ENCODE assay signal across 20 cellular contexts in the genomic region with DNA sequence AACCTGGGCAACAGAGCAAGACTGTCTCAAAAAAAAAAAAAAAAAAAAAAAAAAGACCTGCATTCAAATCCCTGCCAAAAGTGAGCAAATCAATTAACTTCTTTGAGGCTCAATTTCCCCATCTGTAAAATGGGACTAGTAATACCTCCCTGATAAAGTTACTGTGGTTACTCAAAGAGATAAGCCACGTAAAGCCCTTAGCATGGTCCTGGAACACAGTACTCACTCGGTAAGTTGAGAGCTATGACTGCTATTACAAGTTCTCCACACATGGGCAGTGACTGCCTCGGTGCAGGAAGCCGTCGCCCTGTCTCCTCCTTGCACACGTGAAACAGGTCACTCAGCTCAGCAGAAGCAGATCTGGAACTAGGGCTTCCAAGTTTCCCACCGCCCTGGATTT. TPM values are rescaled to one million over a fixed set of nuclear protein-coding genes. Genes with fewer than 3 reads are reported as not detected.
DNase-seq lines count a peak whose midpoint lies in the region; ATAC-seq, FAIRE-seq and TF ChIP-seq lines count a peak whose summit lies in the region.
"Had no signal": no experiment of that assay in that cellular context is flagged by ENCODE, and none has a peak within 500 bp of the region (broad histone marks: within the 10 kb centered on the region; RNA-seq: fewer than 3 reads in every experiment).

No MANE protein-coding gene starts in this region.

- CTCF ChIA-PET in A549 (lab: Yijun Ruan, JAX) (interaction anchor here (1.5 kb wide), 1 partner anchor 26 kb away, joined by 7 read pairs; no protein-coding TSS in a partner anchor), T-cell (lab: Charles Lee) (interaction anchor here in 1 of 2 donors (1.1 kb wide), 1 partner anchor 37 kb away, joined by 9 read pairs; no protein-coding TSS in a partner anchor)
- CTCF ChIA-PET in CD4-positive, alpha-beta T cell (lab: Charles Lee), result interaction anchor here (0.7 to 1.3 kb wide), 2 partner anchors 9 to 18 kb away, joined by 4 read pairs; no protein-coding TSS in a partner anchor

- no peak overlapping the region for H2AFZ ChIP-seq in mesenchymal stem cell (ENCODE audit: low read depth, low read length)

- no peak overlapping the region for H3K4ac ChIP-seq in mesenchymal stem cell (ENCODE audit: low read depth in 1 of 2, low read length in 2 of 2)

- no peak overlapping the region for H2AK5ac ChIP-seq in mesenchymal stem cell (ENCODE audit: low read length, severe bottlenecking)

- FAIRE-seq in A549 (lab: Jason Lieb, UNC), result no peak

- H3K4me1 ChIP-seq in A549 (peaks cover 72% of the 10 kb centered on the region), mesenchymal stem cell (ENCODE audit: control insufficient read depth, insufficient read depth, low read depth, low read length) (peaks cover 20% of the 10 kb centered on the region), vagina (peaks cover 55% of the 10 kb centered on the region)

- H3K4me2 ChIP-seq in A549 (no peak overlapping the region), mesenchymal stem cell (ENCODE audit: low read length, poor library complexity, severe bottlenecking) (no peak overlapping the region)
- H3K4me2 ChIP-seq: KMS-11 had no signal

- intact Hi-C loops in CD4-positive, alpha-beta T cell (cut with DNase I, micrococcal nuclease), result no loop called here
- intact Hi-C loops in vagina (cut with DNase I), result no loop called here

- H3K27ac Mint-ChIP-seq in CD4-positive, alpha-beta T cell, result peak overlapping the region; percentile 63
- peak overlapping the region; percentile 25 to 59 for H3K27ac Mint-ChIP-seq in T-cell

- no peak overlapping the region for H4K8ac ChIP-seq in mesenchymal stem cell (ENCODE audit: low read length)

- H3K36me3 Mint-ChIP-seq in CD4-positive, alpha-beta T cell (ENCODE audit: low read depth), result no peaks in the 10 kb centered on the region
- no peaks in the 10 kb centered on the region for H3K36me3 Mint-ChIP-seq in T-cell
- H3K36me3 Mint-ChIP-seq: naive B cell had no signal

- ATAC-seq in A549 (no peak), T-cell (replicated peaks in 1 of 4) (peak; percentile 64 to 71 (median 66)), HG03039 (IDR thresholded peaks at IDR 0.05; ENCODE audit: unreplicated experiment) (no peak)
- ATAC-seq in CD4-positive, alpha-beta T cell (ENCODE audit: poor library complexity), result peak; percentile 51
- ATAC-seq: body of pancreas had no signal

- peaks cover 63% of the 10 kb centered on the region for H3K4me1 Mint-ChIP-seq in CD4-positive, alpha-beta T cell (ENCODE audit: low read depth)
- H3K4me1 Mint-ChIP-seq in T-cell, result peaks cover 62 to 74% (median 67%) of the 10 kb centered on the region in 3 donors

- H2BK120ac ChIP-seq in mesenchymal stem cell (ENCODE audit: low read depth, low read length), result no peak overlapping the region

- no peak overlapping the region for H2BK15ac ChIP-seq in mesenchymal stem cell (ENCODE audit: low read depth, poor library complexity, severe bottlenecking)

- no peaks in the 10 kb centered on the region for H3K36me3 ChIP-seq in mesenchymal stem cell (ENCODE audit: control insufficient read depth in 1 of 2, insufficient read depth in 2 of 2, low read depth in 1 of 2, low read length in 2 of 2)
- H3K36me3 ChIP-seq in vagina, result no peaks in the 10 kb centered on the region
- H3K36me3 ChIP-seq: sigmoid colon, upper lobe of left lung had no signal

- H3K9ac ChIP-seq in mesenchymal stem cell (ENCODE audit: low read length), result no peak overlapping the region
- H3K9ac ChIP-seq: KMS-11 had no signal

- WGBS in A549 (ENCODE audit: missing lambda C conversion rate), result 91% methylated on average over 7 of the region's 7 CpGs
- WGBS in mesenchymal stem cell, result 93% methylated on average over 6 of the region's 7 CpGs

- H3K18ac ChIP-seq in mesenchymal stem cell (ENCODE audit: low read depth in 1 of 2, low read length in 2 of 2), result no peak overlapping the region

- no peak for TF ChIP-seq RAD21 in A549 (conservative IDR thresholded peaks at IDR 0.05 in 1 of 2, IDR thresholded peaks at IDR 0.05 in 1 of 2)

- no peak for TF ChIP-seq CTCF in A549 (IDR thresholded peaks at IDR 0.05)
- TF ChIP-seq CTCF in CD4-positive, alpha-beta T cell (IDR thresholded peaks at IDR 0.05), result no peak
- TF ChIP-seq CTCF in vagina (IDR thresholded peaks at IDR 0.05), result no peak

- no peak for TF ChIP-seq POLR2A in A549 (IDR thresholded peaks at IDR 0.05; ENCODE audit: low read length)
- no peak for TF ChIP-seq POLR2A in vagina (IDR thresholded peaks at IDR 0.05)

- no peak overlapping the region for H2BK5ac ChIP-seq in mesenchymal stem cell (ENCODE audit: low read depth, low read length, poor library complexity, severe bottlenecking)

- no peaks in the 10 kb centered on the region for H3K27me3 ChIP-seq in CD4-positive, alpha-beta T cell (ENCODE audit: control insufficient read depth, insufficient read depth, low read length)
- H3K27me3 ChIP-seq in mesenchymal stem cell (ENCODE audit: control insufficient read depth in 1 of 2, insufficient read depth in 1 of 2, low read length in 2 of 2) (no peaks in the 10 kb centered on the region), vagina (no peaks in the 10 kb centered on the region)
- H3K27me3 ChIP-seq: body of pancreas, sigmoid colon, upper lobe of left lung had no signal

- TF ChIP-seq EP300 in A549 (IDR thresholded peaks at IDR 0.05), result no peak

- no peaks in the 10 kb centered on the region for H3K9me3 ChIP-seq in A549
- H3K9me3 ChIP-seq in CD4-positive, alpha-beta T cell (ENCODE audit: control insufficient read depth, low read length), result no peaks in the 10 kb centered on the region
- H3K9me3 ChIP-seq in mesenchymal stem cell (ENCODE audit: control insufficient read depth, low read length), result no peaks in the 10 kb centered on the region
- no peaks in the 10 kb centered on the region for H3K9me3 ChIP-seq in vagina
- H3K9me3 ChIP-seq: body of pancreas, sigmoid colon, upper lobe of left lung had no signal

- H3K27me3 Mint-ChIP-seq in CD4-positive, alpha-beta T cell, result no peaks in the 10 kb centered on the region
- no peaks in the 10 kb centered on the region for H3K27me3 Mint-ChIP-seq in T-cell
- H3K27me3 Mint-ChIP-seq: naive B cell had no signal

- H2BK12ac ChIP-seq in mesenchymal stem cell (ENCODE audit: low read length in 2 of 2), result peak overlapping the region; percentile 49 to 50

- POLR2A ChIA-PET in A549 (lab: Yijun Ruan, JAX) (interaction anchor here (3.6 kb wide), 1 partner anchor 14 kb away, joined by 10 read pairs; no protein-coding TSS in a partner anchor), T-cell (lab: Charles Lee) (interaction anchor here (0.6 kb wide), 3 partner anchors 9 to 20 kb away, joined by 3 to 5 read pairs (median 4); no protein-coding TSS in a partner anchor)
- POLR2A ChIA-PET in CD4-positive, alpha-beta T cell (lab: Charles Lee), result interaction anchor here (0.6 to 1.7 kb wide), 5 partner anchors 9 to 231 kb away, joined by 3 to 8 read pairs (median 5); no protein-coding TSS in a partner anchor

- H3K4me3 ChIP-seq in A549 (no peak overlapping the region), mesenchymal stem cell (ENCODE audit: insufficient read depth in 1 of 2, low read depth in 1 of 2, low read length in 2 of 2) (no peak overlapping the region), vagina (no peak overlapping the region)
- H3K4me3 ChIP-seq: body of pancreas, sigmoid colon, SK-N-MC, upper lobe of left lung had no signal

- H4K91ac ChIP-seq in mesenchymal stem cell (ENCODE audit: low read length), result no peak overlapping the region

- peak overlapping the region in 1 of 2 experiments; percentile 61 for H3K14ac ChIP-seq in mesenchymal stem cell (ENCODE audit: low read length in 2 of 2)

- no peaks in the 10 kb centered on the region for H3K79me1 ChIP-seq in mesenchymal stem cell (replicated peaks; ENCODE audit: low read length, poor library complexity, severe bottlenecking)

- peak overlapping the region; percentile 1 for H3K4me3 Mint-ChIP-seq in CD4-positive, alpha-beta T cell
- H3K4me3 Mint-ChIP-seq in T-cell, result no peak overlapping the region

- no peak for DNase-seq in A549 (ENCODE audit: low read depth in 1 of 2, low spot score in 1 of 2)
- DNase-seq in CD4-positive, alpha-beta T cell, result no peak
- no peak for DNase-seq in T-cell
- DNase-seq in mesenchymal stem cell, result no peak
- no peak for DNase-seq in vagina (ENCODE audit: extremely low spot score in 2 of 2)
- DNase-seq in substantia nigra (lab: John Stamatoyannopoulos, UW), result no peak
- DNase-seq: activated naive CD4-positive, alpha-beta T cell treated with Interleukin-2 at 50 U/mL for 16 hours; body of pancreas; COR-L47; effector memory CD4-positive, alpha-beta T cell; mesendoderm; naive B cell; NCI-H1048; NCI-H1930; NCI-H226; sigmoid colon; upper lobe of left lung had no signal

- H3K9me3 Mint-ChIP-seq in CD4-positive, alpha-beta T cell, result no peaks in the 10 kb centered on the region
- H3K9me3 Mint-ChIP-seq in T-cell, result no peaks in the 10 kb centered on the region
- H3K9me3 Mint-ChIP-seq: naive B cell had no signal

- H3K27ac ChIP-seq in A549 (peak overlapping the region; percentile 51 to 98), mesenchymal stem cell (ENCODE audit: low read length, poor library complexity, severe bottlenecking) (no peak overlapping the region), vagina (no peak overlapping the region), substantia nigra (ENCODE audit: low read depth, low read length, poor library complexity, severe bottlenecking) (no peak overlapping the region)
- H3K27ac ChIP-seq in CD4-positive, alpha-beta T cell (ENCODE audit: low read depth, low read length), result no peak overlapping the region
- H3K27ac ChIP-seq: body of pancreas, KMS-11, sigmoid colon, SK-N-MC had no signal

- no peak overlapping the region for H3K23ac ChIP-seq in mesenchymal stem cell (ENCODE audit: low read length in 2 of 2)

TF ChIP-seq in A549, 52 proteins besides CTCF, POLR2A, EP300 and RAD21 (continues in another document):
- no peak for TF ChIP-seq EHMT2 (IDR thresholded peaks at IDR 0.05; ENCODE audit: low read depth)

RNA-seq across cellular contexts. Expression of a gene that starts 37.9 kb away (rescaled TPM):
- polyA plus RNA-seq in A549 (2011; rRNA removed) (329 and 392 TPM in 2 replicates), A549 (2017; fragmentation: RNase III; extraction: RNeasy Plus Mini Kit Qiagen cat#74134 plus additional on column Dnase treatment) (188 to 239 TPM (median 238 TPM) in 3 replicates)
- polyA plus RNA-seq in A549 (2012; cell fraction: cytosol; rRNA removed), result 189 and 275 TPM in 2 replicates
- 368 and 387 TPM in 2 replicates for polyA plus RNA-seq in A549 (2012; cell fraction: nucleus; rRNA removed)
- polyA minus RNA-seq in A549 (2011; rRNA and poly(A)+ RNA removed), result 299 and 339 TPM in 2 replicates
- 100 to 1,000 TPM; 427 to 436 TPM for total RNA-seq in CD4-positive, alpha-beta T cell
- total RNA-seq in T-cell (100 to 1,000 TPM in 2 of 5 donors, 10 to 100 TPM in 3; 39.9 to 326 (median 52.1) TPM), vagina (1,063 TPM)
- polyA plus RNA-seq in mesenchymal stem cell (2013, experiment 1 of 2), result 109 TPM
- 107 TPM for polyA plus RNA-seq in mesenchymal stem cell (2013, experiment 2 of 2)

RNA-seq across cellular contexts. Expression of a gene that starts 43.1 kb away (rescaled TPM):
- polyA plus RNA-seq in A549 (2011; rRNA removed), result 21.5 and 24.4 TPM in 2 replicates
- 26.6 and 31.3 TPM in 2 replicates for polyA plus RNA-seq in A549 (2012; cell fraction: cytosol; rRNA removed)
- 46.2 and 51.4 TPM in 2 replicates for polyA plus RNA-seq in A549 (2012; cell fraction: nucleus; rRNA removed)
- 26.1 to 28.5 TPM (median 26.7 TPM) in 3 replicates for polyA plus RNA-seq in A549 (2017; fragmentation: RNase III; extraction: RNeasy Plus Mini Kit Qiagen cat#74134 plus additional on column Dnase treatment)
- 31.6 and 32.2 TPM in 2 replicates for polyA minus RNA-seq in A549 (2011; rRNA and poly(A)+ RNA removed)
- 10 to 100 TPM; 25.2 to 27.0 TPM for total RNA-seq in CD4-positive, alpha-beta T cell
- 10 to 100 TPM; 27.1 to 41.4 (median 31.2) TPM for total RNA-seq in T-cell
- polyA plus RNA-seq in mesenchymal stem cell (2013, experiment 1 of 2), result 28.6 TPM
- polyA plus RNA-seq in mesenchymal stem cell (2013, experiment 2 of 2), result 27.7 TPM
- total RNA-seq in vagina, result 29.7 TPM

Comparison
In these comparisons a context has a peak if more than half of its experiments do, and no peak if none do; other contexts are left out.
1. ATAC-seq: peak in CD4-positive, alpha-beta T cell (single experiment) and T-cell (4 of 4); none in A549 (0 of 2) and HG03039 (single experiment).
2. H3K27ac ChIP-seq: peak in A549 (2 of 2); none in CD4-positive, alpha-beta T cell (single experiment), mesenchymal stem cell (single experiment), vagina (single experiment) and substantia nigra (single experiment).